In the genomic region with DNA sequence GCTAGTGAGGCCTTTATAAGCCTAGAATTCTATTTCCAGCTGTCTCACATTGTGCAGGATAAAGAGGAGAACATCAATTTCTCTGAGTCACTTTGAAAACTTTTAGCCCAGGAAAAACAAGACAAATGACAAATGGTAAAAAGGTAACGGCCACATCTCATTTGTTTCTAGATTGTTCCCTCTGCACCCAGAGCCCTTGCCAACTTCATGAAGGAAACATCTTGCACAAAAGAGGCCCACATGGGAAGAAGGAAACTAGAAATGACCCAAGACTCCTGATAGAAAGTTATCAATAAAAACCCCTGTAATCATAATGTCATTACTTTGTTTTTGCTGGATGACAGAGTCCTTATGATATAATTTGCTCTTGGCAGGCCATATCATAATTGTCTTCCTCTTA, we compare ENCODE assay signal across 24 cellular contexts. TPM values are rescaled to one million over a fixed set of nuclear protein-coding genes. Genes with fewer than 3 reads are reported as not detected.
A peak's percentile ranks its signal among the peaks of the same experiment; 100 is the strongest.
DNase-seq lines count a peak whose midpoint lies in the region; ATAC-seq and TF ChIP-seq lines count a peak whose summit lies in the region.
"Had no signal": no experiment of that assay in that cellular context is flagged by ENCODE, and none has a peak within 500 bp of the region (broad histone marks: within the 10 kb centered on the region; RNA-seq: fewer than 3 reads in every experiment).

No MANE protein-coding gene starts in this region.

- DNase-seq in NCI-H69 (lab: John Stamatoyannopoulos, UW) (peak; percentile 26), coronary artery (ENCODE audit: low spot score) (no peak), thoracic aorta (ENCODE audit: low spot score) (no peak), HT-29 (ENCODE audit: low spot score) (no peak), NCI-H526 (lab: John Stamatoyannopoulos, UW) (no peak)
- DNase-seq: activated CD8-positive, alpha-beta memory T cell treated with anti-CD3 and anti-CD28 coated beads, Interleukin-2, amount 50 U/mL, for 4 hours; activated effector memory CD4-positive, alpha-beta T cell treated with Interleukin-2 at 50 U/mL for 16 hours; CD4-positive, CD25-positive, alpha-beta regulatory T cell; cortex of kidney; GOT3; Kasumi-1; midbrain; NCI-H1092 treated with DMSO at 0.1 percent for 48 hours; NCI-H2029; NCI-H345; PC-9; SJCRH30; stimulated activated CD4-positive, alpha-beta T cell treated with anti-CD3 and anti-CD28 coated beads, Interleukin-4, amount 100 ng/mL, for 4 hours; substantia nigra; T-helper 17 cell had no signal

- no peak for TF ChIP-seq CTCF in coronary artery (IDR thresholded peaks at IDR 0.05)
- TF ChIP-seq CTCF in thoracic aorta (IDR thresholded peaks at IDR 0.05): no peak

- peaks cover 0 to 15% of the 10 kb centered on the region in 2 donors for H3K4me1 ChIP-seq in muscle layer of duodenum (ENCODE audit: control insufficient read depth in 1 of 2, insufficient read depth in 2 of 2, low read length in 2 of 2)
- peaks cover 11 to 38% of the 10 kb centered on the region in 2 donors for H3K4me1 ChIP-seq in thoracic aorta (ENCODE audit: control insufficient read depth in 1 of 2, low read depth in 2 of 2)
- H3K4me1 ChIP-seq: psoas muscle had no signal

- H3K4me3 ChIP-seq in coronary artery: no peak overlapping the region
- H3K4me3 ChIP-seq in muscle layer of duodenum (ENCODE audit: low read depth in 1 of 2, low read length in 2 of 2): no peak overlapping the region
- H3K4me3 ChIP-seq in thoracic aorta: no peak overlapping the region
- H3K4me3 ChIP-seq: PC-9, psoas muscle, SJCRH30 had no signal

- H3K27ac ChIP-seq in coronary artery: peak overlapping the region; percentile 46 to 69
- peak overlapping the region; percentile 17 for H3K27ac ChIP-seq in muscle layer of duodenum (ENCODE audit: low read length)
- peak overlapping the region; percentile 56 to 58 for H3K27ac ChIP-seq in thoracic aorta
- H3K27ac ChIP-seq: brain microvascular endothelial cell, PC-9, psoas muscle, SJCRH30 had no signal

- H3K27me3 ChIP-seq in muscle layer of duodenum (ENCODE audit: low read depth, low read length): no peaks in the 10 kb centered on the region
- H3K27me3 ChIP-seq in thoracic aorta (replicated peaks; ENCODE audit: insufficient read depth): no peaks in the 10 kb centered on the region
- H3K27me3 ChIP-seq: brain microvascular endothelial cell, SJCRH30 had no signal

- no peaks in the 10 kb centered on the region for H3K36me3 ChIP-seq in muscle layer of duodenum (ENCODE audit: control insufficient read depth in 1 of 2, insufficient read depth in 2 of 2, low read length in 2 of 2)
- H3K36me3 ChIP-seq in thoracic aorta: no peaks in the 10 kb centered on the region
- H3K36me3 ChIP-seq: brain microvascular endothelial cell, SJCRH30 had no signal

- H3K9me3 ChIP-seq in muscle layer of duodenum (ENCODE audit: control insufficient read depth in 1 of 2, low read length in 2 of 2) (no peaks in the 10 kb centered on the region), thoracic aorta (no peaks in the 10 kb centered on the region)
- H3K9me3 ChIP-seq: psoas muscle, SJCRH30 had no signal

- ATAC-seq in thoracic aorta (ENCODE audit: insufficient number of reproducible peaks, low FRiP score, low read depth) (no peak), HG03354 (IDR thresholded peaks at IDR 0.05; ENCODE audit: poor library complexity, severe bottlenecking, unreplicated experiment) (no peak)
- ATAC-seq: T-helper 17 cell had no signal

RNA-seq across cellular contexts. Expression of a gene that starts 5.3 kb away (rescaled TPM):
- 100 to 1,000 TPM; 161 to 255 TPM for total RNA-seq in thoracic aorta
- 0.81 and 2.3 TPM in 2 replicates for total RNA-seq in HT-29 (2014; rRNA removed; shearing (Covaris generic))
- total RNA-seq: T-helper 17 cell had no signal

Comparison
In these comparisons a context has a peak if more than half of its experiments do, and no peak if none do; other contexts are left out.
1. RNA of a gene that starts 5.3 kb away (total RNA-seq): 161 to 255 TPM in thoracic aorta; 0.81 to 2.3 TPM in HT-29; every median in the first group is over 10 times any median in the second.
2. Peak in every context shown above with its lines, with median percentiles within 50 percentile points of each other: H3K27ac ChIP-seq.